ENCODE assay signal across 30 cellular contexts in genomic region chr6:15747354-15747883, GRCh38.
"Had no signal": no experiment of that assay in that cellular context is flagged by ENCODE, and none has a peak within 500 bp of the region (broad histone marks: within the 10 kb centered on the region; RNA-seq: fewer than 3 reads in every experiment).

No MANE protein-coding gene starts in this region.

- FAIRE-seq: endometrium, endothelial cell of umbilical vein, frontal cortex had no signal

- ATAC-seq: activated naive CD4-positive, alpha-beta T cell treated with anti-CD3 and anti-CD28 coated beads, Interleukin-2, amount 50 U/mL, for 72 hours; activated T-cell treated with anti-CD3 and anti-CD28 coated beads, Interleukin-2, amount 50 U/mL, for 72 hours; T-cell had no signal

- H3K27ac ChIP-seq: ascending aorta, breast epithelium, cardiac muscle cell, colonic mucosa, epithelial cell of prostate had no signal

- DNase-seq: activated CD4-positive, alpha-beta memory T cell treated with anti-CD3 and anti-CD28 coated beads, Interleukin-2, amount 10 ng/mL, durations not matched to agents 7 days and 5 days; activated CD4-positive, alpha-beta T cell treated with anti-CD3 and anti-CD28 coated beads for 1 hour; activated CD4-positive, alpha-beta T cell treated with anti-CD3 and anti-CD28 coated beads for 4 hours; activated CD4-positive, alpha-beta T cell treated with anti-CD3 and anti-CD28 coated beads, Interleukin-2, amount 10 ng/mL, durations not matched to agents 7 days and 5 days; activated CD4-positive, alpha-beta T cell treated with anti-CD3 and anti-CD28 coated beads, Interleukin-2, amount 50 U/mL, for 4 hours; activated CD4-positive, CD25-positive, alpha-beta regulatory T cell; activated CD8-positive, alpha-beta memory T cell treated with anti-CD3 and anti-CD28 coated beads, Interleukin-2, amount 50 U/mL, for 48 hours; activated gamma-delta T cell; activated naive CD4-positive, alpha-beta T cell; activated naive CD4-positive, alpha-beta T cell treated with anti-CD3 and anti-CD28 coated beads, Interleukin-2, amount 10 ng/mL, durations not matched to agents 7 days and 5 days; activated naive CD8-positive, alpha-beta T cell treated with anti-CD3 and anti-CD28 coated beads, Interleukin-2, amount 10 ng/mL, durations not matched to agents 7 days and 5 days; activated T-cell treated with anti-CD3 and anti-CD28 coated beads for 4 hours; activated T-cell treated with anti-CD3 and anti-CD28 coated beads, Interleukin-2, amount 50 U/mL, for 24 hours; activated T-cell treated with anti-CD3 and anti-CD28 coated beads, Interleukin-2, amount 50 U/mL, for 72 hours; central memory CD4-positive, alpha-beta T cell; cerebellar nuclear complex; colonic mucosa; effector CD8-positive, alpha-beta T cell; foreskin fibroblast; SW 1271; T-cell; T-helper 2 cell had no signal

- H3K4me1 ChIP-seq: ascending aorta, breast epithelium, colonic mucosa had no signal

- H3K27me3 ChIP-seq: ascending aorta, breast epithelium, cardiac muscle cell, colonic mucosa had no signal

- H3K9me3 ChIP-seq: ascending aorta, breast epithelium, colonic mucosa had no signal

- H3K36me3 ChIP-seq: ascending aorta, breast epithelium, cardiac muscle cell, colonic mucosa had no signal

- H3K4me3 ChIP-seq: ascending aorta, breast epithelium, cardiac muscle cell, colonic mucosa had no signal
